ENCODE assay signal across 8 cellular contexts in genomic region chr11:76234704-76235232, GRCh38. TPM values are rescaled to one million over a fixed set of nuclear protein-coding genes. Genes with fewer than 3 reads are reported as not detected.
DNase-seq lines count a peak whose midpoint lies in the region; ATAC-seq and TF ChIP-seq lines count a peak whose summit lies in the region.

No MANE protein-coding gene starts in this region.

- H3K36me3 ChIP-seq in Karpas-422 (ENCODE audit: insufficient read depth, low read length) (no peaks in the 10 kb centered on the region), sigmoid colon (no peaks in the 10 kb centered on the region)

- ATAC-seq in GM21423 (IDR thresholded peaks at IDR 0.05; ENCODE audit: unreplicated experiment) (peak; percentile 8), HG03108 (IDR thresholded peaks at IDR 0.05; ENCODE audit: unreplicated experiment) (no peak)

- 6 to 7% methylated on average over 30 of the region's 30 CpGs for WGBS in sigmoid colon, 2 donors

- no peaks in the 10 kb centered on the region for H3K9me3 ChIP-seq in Karpas-422 (ENCODE audit: low read length)
- no peaks in the 10 kb centered on the region for H3K9me3 ChIP-seq in sigmoid colon

- TF ChIP-seq CTCF in C4-2B (conservative IDR thresholded peaks at IDR 0.05) = no peak
- peak in 2 of 4 experiments; percentile 1 to 8 for TF ChIP-seq CTCF in sigmoid colon (IDR thresholded peaks at IDR 0.05)

- no peaks in the 10 kb centered on the region for H3K79me2 ChIP-seq in Karpas-422 (ENCODE audit: low read length)

- TF ChIP-seq EP300 in sigmoid colon (IDR thresholded peaks at IDR 0.05) = no peak

- no peak for TF ChIP-seq POLR2A in sigmoid colon (IDR thresholded peaks at IDR 0.05)

- no peaks in the 10 kb centered on the region for H3K27me3 ChIP-seq in Karpas-422 (ENCODE audit: low read length)
- H3K27me3 ChIP-seq in sigmoid colon = no peaks in the 10 kb centered on the region

- peaks cover 25% of the 10 kb centered on the region for H3K4me1 ChIP-seq in Karpas-422 (ENCODE audit: low read length)
- H3K4me1 ChIP-seq in sigmoid colon = peaks cover 0 to 23% (median 17%) of the 10 kb centered on the region in 4 donors

- H4K20me1 ChIP-seq in Karpas-422 (ENCODE audit: insufficient read depth, low read depth, low read length) = no peaks in the 10 kb centered on the region

- peak overlapping the region; percentile 70 for H2AFZ ChIP-seq in Karpas-422 (ENCODE audit: low read length)

- peak overlapping the region; percentile 80 for H3K9ac ChIP-seq in Karpas-422 (ENCODE audit: low read length)

- DNase-seq in Karpas-422 (no peak), amniotic epithelial cell (ENCODE audit: low read depth) (peak; percentile 63), hepatic stellate cell (ENCODE audit: low spot score) (peak; percentile 60), sigmoid colon (peak; percentile 84), DMS114 treated with DMSO at 0.1 percent for 48 hours (lab: John Stamatoyannopoulos, UW; ENCODE audit: unreplicated experiment) (no peak)

- H3K4me2 ChIP-seq in Karpas-422 (ENCODE audit: low read depth, low read length, poor library complexity, severe bottlenecking) = peak overlapping the region; percentile 87

- H3K27ac ChIP-seq in C4-2B = peak overlapping the region; percentile 48
- peak overlapping the region; percentile 68 for H3K27ac ChIP-seq in Karpas-422 (ENCODE audit: low read length)
- H3K27ac ChIP-seq in sigmoid colon = peak overlapping the region; percentile 83 to 90 (median 89)

- H3K9me2 ChIP-seq in Karpas-422 (replicated peaks; ENCODE audit: insufficient read depth, low read length) = no peaks in the 10 kb centered on the region

- intact Hi-C loops in sigmoid colon (cut with DNase I) = loop anchor here (1.0 to 5.0 kb wide), 4 partner anchors 27 to 407 kb away; partner anchors contain the start of genes GVQW3 and THAP12

- peak overlapping the region; percentile 83 for H3K4me3 ChIP-seq in Karpas-422 (ENCODE audit: low read length)
- H3K4me3 ChIP-seq in sigmoid colon = peak overlapping the region; percentile 48 to 83 (median 74)

RNA-seq across cellular contexts. Expression of gene WNT11, which starts 28.5 kb away (rescaled TPM):
- 0.07 and 0.30 TPM in 2 replicates for total RNA-seq in Karpas-422 (2014; rRNA removed; shearing (Covaris generic); ENCODE audit: low replicate concordance)
- 1 to 10 TPM; 1.1 to 8.9 (median 4.9) TPM for total RNA-seq in sigmoid colon
- polyA plus RNA-seq in sigmoid colon = 1 to 10 TPM in 2 of 3 donors, under 1 TPM in 1; 0.92 to 2.2 (median 1.8) TPM

Comparison
In these comparisons a context has a peak if more than half of its experiments do, and no peak if none do; other contexts are left out.
1. DNase-seq: peak in amniotic epithelial cell (single experiment), hepatic stellate cell (single experiment) and sigmoid colon (single experiment); none in Karpas-422 (single experiment) and DMS114 treated with DMSO at 0.1 percent for 48 hours (single experiment).
2. Peak in every context shown above with its lines, with median percentiles within 50 percentile points of each other: H3K27ac ChIP-seq.